Comparison of ENCODE assay signal across 21 cellular contexts in the genomic region with DNA sequence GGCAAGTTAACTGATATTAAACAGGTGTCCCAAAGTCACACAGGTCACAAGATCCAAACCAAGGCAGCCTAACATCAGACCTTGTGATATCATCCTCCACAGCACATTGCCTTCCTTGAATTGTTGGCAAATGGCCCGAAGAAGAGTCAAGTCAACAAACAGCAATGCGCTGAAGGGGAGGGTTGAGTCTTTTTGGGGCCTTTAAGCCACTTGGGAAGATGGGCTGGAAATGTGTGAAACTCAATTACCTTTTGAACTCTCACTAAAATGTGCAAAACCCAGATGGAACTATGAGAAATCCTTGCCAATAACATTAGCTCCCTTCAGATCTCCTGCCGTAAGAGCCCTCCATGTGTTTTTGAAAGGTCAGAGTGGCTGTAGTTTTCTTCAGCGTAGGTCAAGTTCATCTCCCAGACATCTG. TPM values are rescaled to one million over a fixed set of nuclear protein-coding genes. Genes with fewer than 3 reads are reported as not detected.
A peak's percentile ranks its signal among the peaks of the same experiment; 100 is the strongest.
DNase-seq lines count a peak whose midpoint lies in the region; ATAC-seq, FAIRE-seq and TF ChIP-seq lines count a peak whose summit lies in the region.
"Had no signal": no experiment of that assay in that cellular context is flagged by ENCODE, and none has a peak within 500 bp of the region (broad histone marks: within the 10 kb centered on the region; RNA-seq: fewer than 3 reads in every experiment).

No MANE protein-coding gene starts in this region.

- no peaks in the 10 kb centered on the region for H3K27me3 Mint-ChIP-seq in Calu3 (ENCODE audit: unreplicated experiment)

- TF ChIP-seq RAD21 in SK-N-SH (IDR thresholded peaks at IDR 0.05; ENCODE audit: low read length): no peak

- CTCF ChIA-PET in SK-N-SH (lab: Yijun Ruan, JAX) (interaction anchor here (1.4 kb wide), 1 partner anchor 165 kb away, joined by 5 read pairs; no protein-coding TSS in a partner anchor), Calu3 (lab: Charles Lee) (no interaction called here)

- peaks cover 12% of the 10 kb centered on the region for H3F3A ChIP-seq in SK-N-SH (replicated peaks; ENCODE audit: insufficient read depth)

- 74% methylated on average over 4 of the region's 4 CpGs for WGBS in SK-N-SH (ENCODE audit: low lambda C conversion rate)

- ATAC-seq in SK-N-SH treated with all-trans-retinoic acid at 6 μM for 48 hours: no peak
- ATAC-seq: effector memory CD8-positive, alpha-beta T cell; GM12878; stimulated activated effector memory CD8-positive, alpha-beta T cell treated with anti-CD3 and anti-CD28 coated beads, Interleukin-12 subunit alpha, Interleukin-12 subunit beta, amount 100 ng/mL, for 72 hours had no signal

- H3K27me3 ChIP-seq in SK-N-SH (ENCODE audit: insufficient read depth): peaks cover 31% of the 10 kb centered on the region
- no peaks in the 10 kb centered on the region; the same call in 1 of the 2 replicates for H3K27me3 ChIP-seq in SJCRH30
- H3K27me3 ChIP-seq: cardiac muscle cell, tibial nerve had no signal

- no peaks in the 10 kb centered on the region for H3K36me3 ChIP-seq in SK-N-SH (replicated peaks in 1 of 2; ENCODE audit: control insufficient read depth in 1 of 2, insufficient read depth in 2 of 2, low read length in 1 of 2)
- no peaks in the 10 kb centered on the region for H3K36me3 ChIP-seq in SJCRH30
- H3K36me3 ChIP-seq: cardiac muscle cell, tibial nerve, WERI-Rb-1 had no signal

- no peak overlapping the region for H2AFZ ChIP-seq in SK-N-SH (ENCODE audit: low read depth)

- no peaks in the 10 kb centered on the region for H4K20me1 ChIP-seq in SK-N-SH (ENCODE audit: insufficient read depth)

- no peak overlapping the region for H3K9ac ChIP-seq in SK-N-SH

- H3K27ac ChIP-seq in SK-N-SH (ENCODE audit: low read depth in 2 of 2, low read length in 1 of 2): no peak overlapping the region; a peak in 1 of 4 replicates
- no peak overlapping the region for H3K27ac ChIP-seq in SJCRH30
- H3K27ac ChIP-seq: cardiac muscle cell, WERI-Rb-1 had no signal

- H3K9me3 ChIP-seq in SK-N-SH (no peaks in the 10 kb centered on the region), SJCRH30 (replicated peaks) (no peaks in the 10 kb centered on the region)
- H3K9me3 ChIP-seq: tibial nerve had no signal

- TF ChIP-seq EP300 in SK-N-SH (IDR thresholded peaks at IDR 0.05; ENCODE audit: borderline replicate concordance in 1 of 2, low read depth in 1 of 2, low read length in 1 of 2): no peak

- peak; percentile 98 for FAIRE-seq in urothelium cell line (lab: Jason Lieb, UNC)
- FAIRE-seq: GM12878 had no signal

- peak overlapping the region; percentile 7; the same call in 1 of the 2 replicates for H3K4me2 ChIP-seq in SK-N-SH

- H3K27ac Mint-ChIP-seq in Calu3 (ENCODE audit: unreplicated experiment): no peak overlapping the region
- H3K27ac Mint-ChIP-seq: CD14-positive monocyte; effector memory CD8-positive, alpha-beta T cell; immature natural killer cell; stimulated activated effector memory CD8-positive, alpha-beta T cell treated with anti-CD3 and anti-CD28 coated beads, Interleukin-12 subunit alpha, Interleukin-12 subunit beta, amount 100 ng/mL, for 72 hours had no signal

- H3K4me3 ChIP-seq in SK-N-SH (ENCODE audit: low read depth in 2 of 2, low read length in 1 of 2) (no peak overlapping the region), cardiac fibroblast (replicated peaks in 1 of 2; ENCODE audit: low read depth in 2 of 2, low read length in 2 of 2) (no peak overlapping the region), SJCRH30 (no peak overlapping the region)
- H3K4me3 ChIP-seq: cardiac muscle cell, GM12878, smooth muscle cell, tibial nerve had no signal

- H3K79me2 ChIP-seq in SK-N-SH (ENCODE audit: insufficient read depth): no peaks in the 10 kb centered on the region

- POLR2A ChIA-PET in SK-N-SH (lab: Yijun Ruan, JAX): no interaction called here

- DNase-seq in SK-N-SH (no peak), cardiac fibroblast (ENCODE audit: low read depth in 2 of 2) (peak; percentile 51 to 77), kidney tubule cell (ENCODE audit: low spot score) (peak; percentile 51), urothelium cell line (ENCODE audit: low spot score) (peak; percentile 58), NCI-H524 treated with DMSO at 0.1 percent for 48 hours (lab: John Stamatoyannopoulos, UW) (no peak), SJCRH30 (no peak), Calu3 (no peak)
- DNase-seq: 8988T; effector memory CD8-positive, alpha-beta T cell; H7; immature natural killer cell; midbrain; nucleus accumbens; WERI-Rb-1 had no signal

- intact Hi-C loops in Calu3 (cut with micrococcal nuclease; ENCODE audit: unreplicated experiment): no loop called here

- no peak for TF ChIP-seq CTCF in SK-N-SH (IDR thresholded peaks at IDR 0.05)
- no peak for TF ChIP-seq CTCF in cardiac fibroblast (IDR thresholded peaks at IDR 0.05; ENCODE audit: low read depth, low read length)
- TF ChIP-seq CTCF in Calu3 (IDR thresholded peaks at IDR 0.05; ENCODE audit: unreplicated experiment): no peak

- H3K36me3 Mint-ChIP-seq in Calu3 (ENCODE audit: insufficient read depth, unreplicated experiment): no peaks in the 10 kb centered on the region
- H3K36me3 Mint-ChIP-seq: CD14-positive monocyte; immature natural killer cell; stimulated activated effector memory CD8-positive, alpha-beta T cell treated with anti-CD3 and anti-CD28 coated beads, Interleukin-12 subunit alpha, Interleukin-12 subunit beta, amount 100 ng/mL, for 72 hours had no signal

- peaks cover 10 to 49% of the 10 kb centered on the region in 2 experiments; a peak in 3 of 4 replicates for H3K4me1 ChIP-seq in SK-N-SH (ENCODE audit: control insufficient read depth in 1 of 2, insufficient read depth in 2 of 2, low read depth in 1 of 2, low read length in 1 of 2)
- peaks cover 13% of the 10 kb centered on the region for H3K4me1 ChIP-seq in SJCRH30

- no peaks in the 10 kb centered on the region for H3K9me2 ChIP-seq in SK-N-SH

- BruUV-seq in Calu3 (replicated peaks; lab: Mats Ljungman, UMichigan): no TSS peak

- no peak overlapping the region for H3K4me3 Mint-ChIP-seq in Calu3 (ENCODE audit: low read depth, unreplicated experiment)
- H3K4me3 Mint-ChIP-seq: CD14-positive monocyte; effector memory CD8-positive, alpha-beta T cell; immature natural killer cell; stimulated activated effector memory CD8-positive, alpha-beta T cell treated with anti-CD3 and anti-CD28 coated beads, Interleukin-12 subunit alpha, Interleukin-12 subunit beta, amount 100 ng/mL, for 72 hours had no signal

- no peaks in the 10 kb centered on the region for H3K9me3 Mint-ChIP-seq in Calu3 (ENCODE audit: low read depth, unreplicated experiment)
- H3K9me3 Mint-ChIP-seq: CD14-positive monocyte; effector memory CD8-positive, alpha-beta T cell; immature natural killer cell; stimulated activated effector memory CD8-positive, alpha-beta T cell treated with anti-CD3 and anti-CD28 coated beads, Interleukin-12 subunit alpha, Interleukin-12 subunit beta, amount 100 ng/mL, for 72 hours had no signal

- H3K4me1 Mint-ChIP-seq in Calu3 (ENCODE audit: low read depth, unreplicated experiment): peaks cover 8% of the 10 kb centered on the region
- H3K4me1 Mint-ChIP-seq: CD14-positive monocyte; immature natural killer cell; stimulated activated effector memory CD8-positive, alpha-beta T cell treated with anti-CD3 and anti-CD28 coated beads, Interleukin-12 subunit alpha, Interleukin-12 subunit beta, amount 100 ng/mL, for 72 hours had no signal

TF ChIP-seq in SK-N-SH, 30 proteins besides CTCF, POLR2A, EP300 and RAD21 (continues in another document):
- TF ChIP-seq NFIC (IDR thresholded peaks at IDR 0.05; ENCODE audit: borderline replicate concordance) (peak; percentile 39; the same call in 1 of the 2 replicates), TCF12 (IDR thresholded peaks at IDR 0.05) (peak; percentile 53; the same call in 1 of the 2 replicates)

TF ChIP-seq in SK-N-SH treated with all-trans-retinoic acid at 6 μM for 48 hours, 23 proteins besides CTCF, POLR2A, EP300 and RAD21 (continues in another document):
- no peak for TF ChIP-seq PPARA (CRISPR knock-in tag; IDR thresholded peaks at IDR 0.05; ENCODE audit: borderline replicate concordance)
- no peak for TF ChIP-seq CSDC2 (CRISPR knock-in tag; IDR thresholded peaks at IDR 0.05)
- TF ChIP-seq OSR1 (CRISPR knock-in tag; IDR thresholded peaks at IDR 0.05): no peak
- no peak for TF ChIP-seq POU6F1 (CRISPR knock-in tag; IDR thresholded peaks at IDR 0.05; ENCODE audit: borderline replicate concordance, low read depth)
- TF ChIP-seq SNAI2 (CRISPR knock-in tag; IDR thresholded peaks at IDR 0.05): no peak

RNA-seq across cellular contexts. Expression of gene STK17A, which starts 47.9 kb away (rescaled TPM):
- polyA plus RNA-seq in SK-N-SH (2012; rRNA removed): 47.8 and 52.0 TPM in 2 replicates
- polyA plus RNA-seq in SK-N-SH (2012; cell fraction: cytosol; rRNA removed): 74.7 and 89.6 TPM in 2 replicates
- 34.1 and 67.1 TPM in 2 replicates for polyA plus RNA-seq in SK-N-SH (2012; cell fraction: nucleus; rRNA removed)
- 4.5 TPM in 2 replicates for total RNA-seq in SJCRH30 (2014; rRNA removed; shearing (Covaris generic))
- 35.9 and 53.5 TPM in 2 replicates for total RNA-seq in Calu3 (2022)

Comparison
In these comparisons a context has a peak if more than half of its experiments do, and no peak if none do; other contexts are left out.
1. DNase-seq: peak in cardiac fibroblast (2 of 2), kidney tubule cell (single experiment) and urothelium cell line (single experiment); none in SK-N-SH (single experiment), NCI-H524 treated with DMSO at 0.1 percent for 48 hours (single experiment), SJCRH30 (0 of 2) and Calu3 (single experiment).